In the genomic region with DNA sequence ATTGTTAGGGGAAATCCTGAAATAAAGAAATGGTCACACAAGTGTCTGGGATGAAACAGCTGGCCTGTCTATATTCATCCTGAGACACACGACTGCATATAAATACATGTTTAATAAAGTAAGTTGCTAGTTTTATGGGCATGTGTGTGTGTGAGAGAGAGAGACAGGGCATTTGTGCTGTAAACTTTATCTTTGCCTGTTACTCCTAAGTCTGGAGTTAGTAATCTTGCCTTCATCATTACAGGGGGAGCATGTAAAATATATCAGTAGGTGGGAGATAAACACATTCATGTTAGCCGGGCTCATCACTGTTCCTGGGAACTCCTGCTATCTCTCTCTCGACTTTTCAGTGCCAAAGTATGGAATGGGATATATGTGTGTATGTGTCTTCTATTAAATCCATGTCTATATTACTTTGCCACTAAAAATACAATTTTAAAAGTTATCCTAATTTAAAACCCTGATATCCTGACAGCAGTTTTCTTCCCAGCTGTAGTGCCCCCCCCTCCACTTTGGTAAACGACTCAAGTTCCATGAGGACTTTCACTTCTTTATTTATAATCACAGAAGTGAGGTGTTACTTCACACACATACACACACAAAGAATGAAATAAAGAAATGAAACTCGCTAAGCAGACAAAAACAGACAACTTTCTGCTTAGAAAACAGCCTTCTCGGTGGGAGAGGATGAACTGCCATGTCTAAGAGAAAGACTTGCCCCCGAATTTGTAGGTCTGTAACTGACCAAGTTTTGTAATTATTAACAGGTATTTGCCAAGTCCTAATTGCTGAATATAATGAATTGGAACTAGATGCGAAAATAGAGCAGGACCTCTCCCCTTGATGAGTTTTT, we compare ENCODE assay signal across 8 cellular contexts. TPM values are rescaled to one million over a fixed set of nuclear protein-coding genes. Genes with fewer than 3 reads are reported as not detected.
DNase-seq lines count a peak whose midpoint lies in the region; ATAC-seq and TF ChIP-seq lines count a peak whose summit lies in the region.

No MANE protein-coding gene starts in this region.

- H3K9me3 Mint-ChIP-seq in CD4-positive, CD25-positive, alpha-beta regulatory T cell: peaks cover 0 to 1% (median 0%) of the 10 kb centered on the region in 7 donors

- H3K27ac Mint-ChIP-seq in CD4-positive, CD25-positive, alpha-beta regulatory T cell: no peak overlapping the region

- H3K27me3 Mint-ChIP-seq in CD4-positive, CD25-positive, alpha-beta regulatory T cell: peaks cover 39% of the 10 kb centered on the region

- ATAC-seq in CD4-positive, CD25-positive, alpha-beta regulatory T cell (ENCODE audit: low read depth in 2 of 2): no peak
- peak; percentile 50 for ATAC-seq in GM21515 (IDR thresholded peaks at IDR 0.05; ENCODE audit: unreplicated experiment)

- peaks cover 51% of the 10 kb centered on the region for H3K27me3 ChIP-seq in CD4-positive, CD25-positive, alpha-beta regulatory T cell (ENCODE audit: control insufficient read depth, insufficient read depth, low read length)
- H3K27me3 ChIP-seq in MM.1S (replicated peaks; ENCODE audit: insufficient read depth, low read length): peaks cover 89% of the 10 kb centered on the region

- 0 out of 2 replicates have a peak, but pooled peaks cover 6% of the 10 kb centered on the region for H3F3A ChIP-seq in MM.1S (ENCODE audit: insufficient read depth, low read length)

- peaks cover 8 to 31% (median 17%) of the 10 kb centered on the region in 4 donors for H3K4me1 Mint-ChIP-seq in CD4-positive, CD25-positive, alpha-beta regulatory T cell

- H3K4me3 Mint-ChIP-seq in CD4-positive, CD25-positive, alpha-beta regulatory T cell: no peak overlapping the region

- no peak for DNase-seq in CD4-positive, CD25-positive, alpha-beta regulatory T cell
- DNase-seq in MM.1S (peak; percentile 41), fibroblast of peridontal ligament (ENCODE audit: extremely low read depth) (peak; percentile 55), substantia nigra (lab: John Stamatoyannopoulos, UW) (no peak), mesenteric fat pad (ENCODE audit: low spot score) (no peak), NCI-H1436 treated with DMSO at 0.1 percent for 48 hours (lab: John Stamatoyannopoulos, UW) (no peak), hippocampal formation (lab: John Stamatoyannopoulos, UW) (no peak)

- H3K4me2 ChIP-seq in MM.1S (ENCODE audit: low read depth, low read length): peak overlapping the region; percentile 97; the same call in 1 of the 2 replicates

- H3K79me2 ChIP-seq in MM.1S (ENCODE audit: low read length): no peaks in the 10 kb centered on the region

- H3K9me3 ChIP-seq in CD4-positive, CD25-positive, alpha-beta regulatory T cell (ENCODE audit: control insufficient read depth in 2 of 2, low read length in 2 of 2): no peaks in the 10 kb centered on the region
- H3K9me3 ChIP-seq in MM.1S (replicated peaks; ENCODE audit: insufficient read depth, low read length): no peaks in the 10 kb centered on the region

- H3K9ac ChIP-seq in MM.1S (ENCODE audit: low read length): no peak overlapping the region

- no peaks in the 10 kb centered on the region for H3K9me2 ChIP-seq in MM.1S (replicated peaks; ENCODE audit: insufficient read depth, low read length)

- no peak overlapping the region for H3K27ac ChIP-seq in CD4-positive, CD25-positive, alpha-beta regulatory T cell (ENCODE audit: insufficient read depth, low read length, poor library complexity, severe bottlenecking)
- H3K27ac ChIP-seq in MM.1S (ENCODE audit: low read length) (no peak overlapping the region), substantia nigra (ENCODE audit: low read depth, low read length, poor library complexity, severe bottlenecking) (peak overlapping the region; percentile 99)

- no peaks in the 10 kb centered on the region for H4K20me1 ChIP-seq in MM.1S (ENCODE audit: insufficient read depth, low read length)

- H3K36me3 ChIP-seq in CD4-positive, CD25-positive, alpha-beta regulatory T cell (ENCODE audit: control insufficient read depth, insufficient read depth, low read length): no peaks in the 10 kb centered on the region
- H3K36me3 ChIP-seq in MM.1S (replicated peaks; ENCODE audit: insufficient read depth, low read length): no peaks in the 10 kb centered on the region

- no peak overlapping the region for H2AFZ ChIP-seq in MM.1S (ENCODE audit: low read length)

- peaks cover 50% of the 10 kb centered on the region for H3K4me1 ChIP-seq in CD4-positive, CD25-positive, alpha-beta regulatory T cell (ENCODE audit: control insufficient read depth, insufficient read depth, low read length, poor library complexity, severe bottlenecking)
- peaks cover 13% of the 10 kb centered on the region for H3K4me1 ChIP-seq in MM.1S (ENCODE audit: low read length)

- peak overlapping the region; percentile 65 for H3K4me3 ChIP-seq in CD4-positive, CD25-positive, alpha-beta regulatory T cell (ENCODE audit: low read depth, low read length)
- no peak overlapping the region; the same call in 1 of the 2 replicates for H3K4me3 ChIP-seq in MM.1S (ENCODE audit: low read length)

- no peaks in the 10 kb centered on the region for H3K36me3 Mint-ChIP-seq in CD4-positive, CD25-positive, alpha-beta regulatory T cell

- TF ChIP-seq CTCF in MM.1S (IDR thresholded peaks at IDR 0.05; ENCODE audit: low read length): no peak

RNA-seq across cellular contexts. Expression of a gene that starts 0.9 kb away (rescaled TPM):
- total RNA-seq in CD4-positive, CD25-positive, alpha-beta regulatory T cell: 18.1 TPM
- under 1 TPM in 3 of 4 donors, not detected in 1; 0.23 to 0.44 (median 0.37) TPM for polyA plus RNA-seq in CD4-positive, CD25-positive, alpha-beta regulatory T cell
- 329 TPM for total RNA-seq in mesenteric fat pad

Comparison
In these comparisons a context has a peak if more than half of its experiments do, and no peak if none do; other contexts are left out.
1. DNase-seq: peak in MM.1S (single experiment) and fibroblast of peridontal ligament (single experiment); none in CD4-positive, CD25-positive, alpha-beta regulatory T cell (0 of 3), substantia nigra (0 of 49), mesenteric fat pad (single experiment), NCI-H1436 treated with DMSO at 0.1 percent for 48 hours (single experiment) and hippocampal formation (0 of 2).
2. RNA of a gene that starts 0.9 kb away (total RNA-seq): 329 TPM in mesenteric fat pad (single experiment); 18.1 TPM in CD4-positive, CD25-positive, alpha-beta regulatory T cell (single experiment); every median in the first group is over 10 times any median in the second.